1 cellular context compared by ENCODE assay signal in the genomic region with DNA sequence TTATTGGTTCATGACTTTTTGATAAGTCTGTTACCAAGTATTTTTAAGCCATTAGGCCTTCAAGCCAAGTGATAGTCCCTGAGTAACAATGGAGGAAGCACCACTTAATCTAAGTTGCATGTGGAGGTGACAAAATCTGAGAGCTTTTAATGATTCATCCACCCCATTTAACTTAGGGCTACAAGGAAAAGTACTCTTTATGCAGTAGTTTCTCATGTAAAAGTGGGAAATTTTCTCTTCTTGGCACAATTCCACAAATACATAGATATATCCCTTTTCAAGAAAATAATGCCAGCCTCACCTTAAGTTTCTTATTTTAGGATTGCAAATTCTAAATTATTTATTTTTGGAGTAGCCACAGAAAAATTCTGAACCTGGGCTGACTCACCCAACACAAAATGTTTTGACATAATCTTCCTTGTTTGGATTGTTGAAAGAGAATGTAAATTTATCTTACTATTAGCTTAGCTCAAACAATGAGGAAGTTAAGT.
TF ChIP-seq lines count a peak whose summit lies in the region.

No MANE protein-coding gene starts in this region.

TF ChIP-seq in IMR-90, 13 proteins besides CTCF, POLR2A, EP300 and RAD21 (continued from another document):
- TF ChIP-seq FOS (IDR thresholded peaks at IDR 0.05; ENCODE audit: low read depth, low read length) = no peak
- TF ChIP-seq NFE2L2 (IDR thresholded peaks at IDR 0.05; ENCODE audit: low read depth, low read length) = no peak
- TF ChIP-seq, protein P1, sequence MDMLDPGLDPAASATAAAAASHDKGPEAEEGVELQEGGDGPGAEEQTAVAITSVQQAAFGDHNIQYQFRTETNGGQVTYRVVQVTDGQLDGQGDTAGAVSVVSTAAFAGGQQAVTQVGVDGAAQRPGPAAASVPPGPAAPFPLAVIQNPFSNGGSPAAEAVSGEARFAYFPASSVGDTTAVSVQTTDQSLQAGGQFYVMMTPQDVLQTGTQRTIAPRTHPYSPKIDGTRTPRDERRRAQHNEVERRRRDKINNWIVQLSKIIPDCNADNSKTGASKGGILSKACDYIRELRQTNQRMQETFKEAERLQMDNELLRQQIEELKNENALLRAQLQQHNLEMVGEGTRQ (IDR thresholded peaks at IDR 0.05; ENCODE audit: low read depth, low read length) = no peak
- no peak for TF ChIP-seq SMC3 (IDR thresholded peaks at IDR 0.05; ENCODE audit: low read depth, low read length)
TF ChIP-seq in IMR-90: peak in this region for 0.
